ENCODE assay signal across 14 cellular contexts in the genomic region with DNA sequence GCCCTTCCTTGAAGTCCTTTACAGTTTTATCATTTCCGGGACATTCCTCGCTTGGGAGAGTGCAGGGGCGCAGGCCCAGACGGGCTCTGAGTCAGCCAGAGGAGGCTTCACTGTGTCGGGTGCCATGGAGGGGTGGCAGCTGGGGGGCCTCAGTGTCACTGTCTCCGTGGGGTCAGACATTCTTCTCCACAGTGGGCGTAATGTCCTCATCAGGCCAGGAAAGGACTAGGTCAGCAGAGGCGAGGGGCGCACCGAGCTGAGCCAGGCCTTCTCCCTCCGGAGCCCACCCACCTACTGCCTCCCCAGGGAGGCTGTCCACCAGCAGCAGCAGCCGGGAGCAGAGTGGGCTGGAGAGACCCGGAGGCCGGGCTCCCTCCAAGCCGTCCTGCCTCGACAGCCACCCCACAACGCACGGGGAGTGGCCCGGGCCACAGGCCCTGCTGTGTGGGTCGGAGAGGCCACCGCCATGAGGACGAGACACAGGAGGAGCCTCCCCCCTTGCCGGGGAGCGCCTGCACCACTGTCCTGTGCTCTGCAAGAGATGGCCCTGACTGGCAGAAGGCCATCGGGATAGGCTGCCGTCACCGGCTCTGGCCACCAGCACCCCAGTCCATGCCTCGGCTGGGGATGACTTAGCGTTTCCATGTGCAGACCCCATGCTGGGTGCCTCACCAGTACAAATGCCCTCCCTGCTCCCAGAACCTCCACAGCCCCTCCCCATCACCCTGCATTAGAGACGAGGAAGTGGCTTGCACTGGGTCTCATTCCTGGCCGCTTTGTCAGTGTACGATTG. TPM values are rescaled to one million over a fixed set of nuclear protein-coding genes. Genes with fewer than 3 reads are reported as not detected.
DNase-seq lines count a peak whose midpoint lies in the region; ATAC-seq and TF ChIP-seq lines count a peak whose summit lies in the region.
"Had no signal": no experiment of that assay in that cellular context is flagged by ENCODE, and none has a peak within 500 bp of the region (broad histone marks: within the 10 kb centered on the region; RNA-seq: fewer than 3 reads in every experiment).

No MANE protein-coding gene starts in this region.

- 35% methylated on average over 32 of the region's 32 CpGs for WGBS in smooth muscle cell (ENCODE audit: low lambda C conversion rate)

- peak overlapping the region; percentile 58 for H3K4me2 ChIP-seq in smooth muscle cell

- no peak for ATAC-seq in GM19452 (IDR thresholded peaks at IDR 0.05; ENCODE audit: unreplicated experiment)
- ATAC-seq in HG02870 (IDR thresholded peaks at IDR 0.05; ENCODE audit: unreplicated experiment) = no peak
- ATAC-seq: activated T-cell treated with anti-CD3 and anti-CD28 coated beads, Interleukin-2, amount 50 U/mL, for 4 hours; left colon had no signal

- H3K9ac ChIP-seq in smooth muscle cell (ENCODE audit: low read depth) = peak overlapping the region; percentile 85

- H3K27ac ChIP-seq in brain microvascular endothelial cell = peak overlapping the region; percentile 95
- H3K27ac ChIP-seq in smooth muscle cell (ENCODE audit: low read depth) = peak overlapping the region; percentile 97
- H3K27ac ChIP-seq: suprapubic skin had no signal

- no peaks in the 10 kb centered on the region for H4K20me1 ChIP-seq in smooth muscle cell (ENCODE audit: low read depth)

- peaks cover 7% of the 10 kb centered on the region for H3F3A ChIP-seq in smooth muscle cell (ENCODE audit: low read depth)

- no peaks in the 10 kb centered on the region for H3K9me3 ChIP-seq in smooth muscle cell (replicated peaks; ENCODE audit: low read depth)
- H3K9me3 ChIP-seq: Caco-2, suprapubic skin had no signal

- H3K27me3 ChIP-seq in brain microvascular endothelial cell (replicated peaks) (no peaks in the 10 kb centered on the region), smooth muscle cell (ENCODE audit: low read depth) (no peaks in the 10 kb centered on the region)

- H3K79me2 ChIP-seq in smooth muscle cell (ENCODE audit: low read depth) = no peaks in the 10 kb centered on the region

- DNase-seq in M059J (ENCODE audit: low read depth) = peak; percentile 78
- DNase-seq in brain microvascular endothelial cell = peak; percentile 90
- DNase-seq in iris pigment epithelial cell (ENCODE audit: low read depth) = peak; percentile 78
- DNase-seq in smooth muscle cell (lab: John Stamatoyannopoulos, UW; ENCODE audit: unreplicated experiment) = peak; percentile 59
- DNase-seq in NCI-H2227 treated with DMSO at 0.1 percent for 48 hours (lab: John Stamatoyannopoulos, UW) = no peak
- DNase-seq in activated CD8-positive, alpha-beta memory T cell treated with anti-CD3 and anti-CD28 coated beads, Interleukin-2, amount 50 U/mL, for 48 hours = no peak
- DNase-seq: activated T-cell treated with anti-CD3 and anti-CD28 coated beads, Interleukin-2, amount 50 U/mL, for 4 hours; Caco-2; NCI-H345; RPMI8226 had no signal

- no peak overlapping the region for H2AFZ ChIP-seq in smooth muscle cell (ENCODE audit: low read depth)

- no peak for TF ChIP-seq CTCF in brain microvascular endothelial cell (IDR thresholded peaks at IDR 0.05; ENCODE audit: low read depth, low read length, missing control alignments)
- no peak for TF ChIP-seq CTCF in smooth muscle cell (IDR thresholded peaks at IDR 0.05; ENCODE audit: borderline replicate concordance, insufficient read depth, poor library complexity, severe bottlenecking)

- no peak overlapping the region for H3K4me3 ChIP-seq in brain microvascular endothelial cell (ENCODE audit: low read depth, low read length)
- H3K4me3 ChIP-seq in smooth muscle cell = no peak overlapping the region
- H3K4me3 ChIP-seq: suprapubic skin had no signal

- no peaks in the 10 kb centered on the region for H3K36me3 ChIP-seq in brain microvascular endothelial cell (replicated peaks)
- no peaks in the 10 kb centered on the region for H3K36me3 ChIP-seq in smooth muscle cell (ENCODE audit: low read depth)
- H3K36me3 ChIP-seq: suprapubic skin had no signal

- no peaks in the 10 kb centered on the region for H3K4me1 ChIP-seq in smooth muscle cell (ENCODE audit: low read depth)

- in situ Hi-C loops in brain microvascular endothelial cell (cut with HindIII; ENCODE audit: low pct_ligation_motif_present, low sequenced_read_pairs) = no loop called here

RNA-seq across cellular contexts. Expression of gene SARDH, which starts 26.5 kb away (rescaled TPM):
- total RNA-seq in M059J (2014; rRNA removed; shearing (Covaris generic)) = 1.3 and 1.4 TPM in 2 replicates
- total RNA-seq in smooth muscle cell = 3.3 and 4.5 TPM in 2 replicates
- 10.1 and 11.8 TPM in 2 replicates for polyA plus RNA-seq in smooth muscle cell

Comparison
In these comparisons a context has a peak if more than half of its experiments do, and no peak if none do; other contexts are left out.
1. DNase-seq: peak in M059J (single experiment), brain microvascular endothelial cell (single experiment), iris pigment epithelial cell (single experiment) and smooth muscle cell (single experiment); none in NCI-H2227 treated with DMSO at 0.1 percent for 48 hours (single experiment) and activated CD8-positive, alpha-beta memory T cell treated with anti-CD3 and anti-CD28 coated beads, Interleukin-2, amount 50 U/mL, for 48 hours (single experiment).